In the genomic region with DNA sequence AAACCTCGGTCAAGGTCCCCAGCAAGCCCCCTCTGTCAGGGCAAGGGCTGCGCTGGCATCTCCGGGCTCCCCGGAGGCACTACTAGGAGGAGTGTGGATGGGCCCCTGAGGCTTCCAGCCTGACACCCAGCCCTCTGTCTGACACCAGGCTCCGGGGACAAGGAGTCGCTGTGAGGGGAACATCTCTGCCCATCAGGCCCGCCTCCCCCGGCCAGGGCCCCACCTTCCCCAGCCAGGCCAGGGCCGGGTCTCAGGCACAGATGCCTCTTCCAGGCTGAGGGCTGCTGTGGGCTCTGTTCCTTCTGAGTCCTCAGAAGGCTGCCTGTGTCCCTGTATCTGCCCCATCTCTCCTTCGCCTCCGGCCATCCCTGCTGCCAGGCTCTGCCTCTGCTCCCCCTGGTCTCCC, we compare ENCODE assay signal across 15 cellular contexts. TPM values are rescaled to one million over a fixed set of nuclear protein-coding genes. Genes with fewer than 3 reads are reported as not detected.
DNase-seq lines count a peak whose midpoint lies in the region; ATAC-seq and TF ChIP-seq lines count a peak whose summit lies in the region.
"Had no signal": no experiment of that assay in that cellular context is flagged by ENCODE, and none has a peak within 500 bp of the region (broad histone marks: within the 10 kb centered on the region; RNA-seq: fewer than 3 reads in every experiment).

No MANE protein-coding gene starts in this region.

- no peak for TF ChIP-seq POLR2A in sigmoid colon (IDR thresholded peaks at IDR 0.05)

- H3K27me3 Mint-ChIP-seq in Calu3 (ENCODE audit: unreplicated experiment) = peaks cover 61% of the 10 kb centered on the region

- peak overlapping the region; percentile 17 for H3K27ac ChIP-seq in left ventricle myocardium inferior (replicated peaks)
- peak overlapping the region; percentile 82 for H3K27ac ChIP-seq in foreskin keratinocyte
- H3K27ac ChIP-seq in sigmoid colon = peak overlapping the region; percentile 95 to 99 (median 97)
- H3K27ac ChIP-seq: parathyroid adenoma had no signal

- peaks cover 17% of the 10 kb centered on the region for H3K4me1 Mint-ChIP-seq in Calu3 (ENCODE audit: low read depth, unreplicated experiment)

- intact Hi-C loops in left ventricle myocardium inferior (cut with micrococcal nuclease) (no loop called here), left ventricle myocardium superior (cut with micrococcal nuclease) (no loop called here), sigmoid colon (cut with DNase I) (no loop called here), Calu3 (cut with micrococcal nuclease; ENCODE audit: unreplicated experiment) (no loop called here)

- peaks cover 5% of the 10 kb centered on the region for H3K36me3 Mint-ChIP-seq in Calu3 (ENCODE audit: insufficient read depth, unreplicated experiment)
- H3K36me3 Mint-ChIP-seq in activated naive CD4-positive, alpha-beta T cell treated with anti-CD3 and anti-CD28 coated beads, Interleukin-2, amount 50 U/mL, for 72 hours = no peaks in the 10 kb centered on the region
- H3K36me3 Mint-ChIP-seq: activated naive CD8-positive, alpha-beta T cell treated with anti-CD3 and anti-CD28 coated beads, Interleukin-2, amount 10 ng/mL, durations not matched to agents 7 days and 5 days; mesothelial cell of epicardium had no signal

- H3K4me3 Mint-ChIP-seq in Calu3 (ENCODE audit: low read depth, unreplicated experiment) = no peak overlapping the region
- H3K4me3 Mint-ChIP-seq: activated naive CD8-positive, alpha-beta T cell treated with anti-CD3 and anti-CD28 coated beads, Interleukin-2, amount 10 ng/mL, durations not matched to agents 7 days and 5 days; mesothelial cell of epicardium had no signal

- no TSS peak for BruUV-seq in Calu3 (replicated peaks; lab: Mats Ljungman, UMichigan)

- H3K4me1 ChIP-seq in left ventricle myocardium inferior = peaks cover 82% of the 10 kb centered on the region
- H3K4me1 ChIP-seq in foreskin keratinocyte = peaks cover 31% of the 10 kb centered on the region
- H3K4me1 ChIP-seq in sigmoid colon = peaks cover 0 to 95% (median 88%) of the 10 kb centered on the region in 4 donors
- H3K4me1 ChIP-seq: parathyroid adenoma had no signal

- H3K4me3 ChIP-seq in left ventricle myocardium inferior = no peak overlapping the region
- H3K4me3 ChIP-seq in sigmoid colon = no peak overlapping the region
- H3K4me3 ChIP-seq: A549 had no signal

- no peak for ATAC-seq in left ventricle myocardium superior
- no peak for ATAC-seq in foreskin keratinocyte
- no peak for ATAC-seq in HG02884 (IDR thresholded peaks at IDR 0.05; ENCODE audit: unreplicated experiment)
- ATAC-seq in activated naive CD4-positive, alpha-beta T cell treated with anti-CD3 and anti-CD28 coated beads, Interleukin-2, amount 50 U/mL, for 72 hours = no peak
- ATAC-seq: activated CD4-positive, CD25-positive, alpha-beta regulatory T cell treated with anti-CD3 and anti-CD28 coated beads, Interleukin-2, amount 50 U/mL, for 24 hours; PC-3 had no signal

- CTCF ChIA-PET in Calu3 (lab: Charles Lee) = no interaction called here

- no peak overlapping the region for H3K27ac Mint-ChIP-seq in Calu3 (ENCODE audit: unreplicated experiment)
- H3K27ac Mint-ChIP-seq in activated naive CD4-positive, alpha-beta T cell treated with anti-CD3 and anti-CD28 coated beads, Interleukin-2, amount 50 U/mL, for 72 hours = no peak overlapping the region

- DNase-seq in left ventricle myocardium inferior (no peak), left ventricle myocardium superior (no peak), foreskin keratinocyte (peak in 1 of 2 donors; percentile 28), sigmoid colon (no peak), COLO829 (ENCODE audit: low spot score) (no peak), Calu3 (no peak)
- DNase-seq in activated naive CD4-positive, alpha-beta T cell treated with anti-CD3 and anti-CD28 coated beads, Interleukin-2, amount 50 U/mL, for 72 hours (ENCODE audit: low spot score in 2 of 2) = no peak
- DNase-seq: activated naive CD8-positive, alpha-beta T cell treated with anti-CD3 and anti-CD28 coated beads, Interleukin-2, amount 10 ng/mL, durations not matched to agents 7 days and 5 days; GF-D8; PC-3 had no signal

- H3K9me3 ChIP-seq in left ventricle myocardium inferior (replicated peaks) = no peaks in the 10 kb centered on the region
- H3K9me3 ChIP-seq in sigmoid colon = no peaks in the 10 kb centered on the region
- H3K9me3 ChIP-seq: A549 had no signal

- WGBS in sigmoid colon, 2 donors = 81 to 84% methylated on average over 11 of the region's 11 CpGs

- no peak for TF ChIP-seq EP300 in sigmoid colon (IDR thresholded peaks at IDR 0.05)

- H3K27me3 ChIP-seq in left ventricle myocardium inferior (ENCODE audit: low read depth) = peaks cover 7% of the 10 kb centered on the region
- H3K27me3 ChIP-seq in foreskin keratinocyte = no peaks in the 10 kb centered on the region
- no peaks in the 10 kb centered on the region for H3K27me3 ChIP-seq in sigmoid colon

- no peaks in the 10 kb centered on the region for H3K9me3 Mint-ChIP-seq in Calu3 (ENCODE audit: low read depth, unreplicated experiment)
- no peaks in the 10 kb centered on the region for H3K9me3 Mint-ChIP-seq in activated naive CD4-positive, alpha-beta T cell treated with anti-CD3 and anti-CD28 coated beads, Interleukin-2, amount 50 U/mL, for 72 hours
- H3K9me3 Mint-ChIP-seq: activated naive CD8-positive, alpha-beta T cell treated with anti-CD3 and anti-CD28 coated beads, Interleukin-2, amount 10 ng/mL, durations not matched to agents 7 days and 5 days; mesothelial cell of epicardium had no signal

- TF ChIP-seq CTCF in left ventricle myocardium inferior (IDR thresholded peaks at IDR 0.05; ENCODE audit: borderline replicate concordance) = no peak
- no peak for TF ChIP-seq CTCF in foreskin keratinocyte (conservative IDR thresholded peaks at IDR 0.05)
- TF ChIP-seq CTCF in sigmoid colon (IDR thresholded peaks at IDR 0.05) = no peak
- no peak for TF ChIP-seq CTCF in Calu3 (IDR thresholded peaks at IDR 0.05; ENCODE audit: unreplicated experiment)

- no peaks in the 10 kb centered on the region for H3K36me3 ChIP-seq in left ventricle myocardium inferior
- peaks cover under 1 to 8% (median 4%) of the 10 kb centered on the region in 4 donors for H3K36me3 ChIP-seq in sigmoid colon

RNA-seq across cellular contexts. Expression of a gene that starts 15.8 kb away (rescaled TPM):
- total RNA-seq in left ventricle myocardium inferior (9.1 TPM), left ventricle myocardium superior (5.2 TPM), foreskin keratinocyte (6.0 and 13.3 TPM in 2 replicates), sigmoid colon (100 to 1,000 TPM in 2 of 4 donors, 10 to 100 TPM in 2; 45.7 to 151 (median 93.9) TPM), Calu3 (2022) (0.05 TPM in 1 of 2 replicates, not detected in the other)
- polyA plus RNA-seq in foreskin keratinocyte (2.7 and 5.1 TPM in 2 replicates), sigmoid colon (1 to 10 TPM in 1 of 3 donors, under 1 TPM in 2; 0.23 to 8.4 (median 0.60) TPM)
- not detected for total RNA-seq in activated naive CD4-positive, alpha-beta T cell treated with anti-CD3 and anti-CD28 coated beads, Interleukin-2, amount 50 U/mL, for 72 hours
- total RNA-seq: activated naive CD8-positive, alpha-beta T cell treated with anti-CD3 and anti-CD28 coated beads, Interleukin-2, amount 10 ng/mL, durations not matched to agents 7 days and 5 days had no signal

RNA-seq across cellular contexts. Expression of a gene that starts 49.1 kb away (rescaled TPM):
- total RNA-seq in left ventricle myocardium inferior = 11.4 TPM
- total RNA-seq in left ventricle myocardium superior = 12.0 TPM
- 26.7 and 28.9 TPM in 2 replicates for total RNA-seq in foreskin keratinocyte
- polyA plus RNA-seq in foreskin keratinocyte = 26.2 and 28.3 TPM in 2 replicates
- total RNA-seq in sigmoid colon = 10 to 100 TPM; 20.1 to 32.7 (median 25.8) TPM
- polyA plus RNA-seq in sigmoid colon = 10 to 100 TPM in 2 of 3 donors, 1 to 10 TPM in 1; 9.0 to 20.9 (median 12.7) TPM
- 23.2 and 24.1 TPM in 2 replicates for total RNA-seq in Calu3 (2022)
- 1 to 10 TPM; 3.1 to 4.0 TPM for total RNA-seq in activated naive CD4-positive, alpha-beta T cell treated with anti-CD3 and anti-CD28 coated beads, Interleukin-2, amount 50 U/mL, for 72 hours

RNA-seq across cellular contexts. Expression of a gene that starts 56.8 kb away (rescaled TPM):
- total RNA-seq in left ventricle myocardium inferior (49.1 TPM), left ventricle myocardium superior (45.3 TPM), foreskin keratinocyte (91.3 and 101 TPM in 2 replicates), sigmoid colon (100 to 1,000 TPM in 1 of 4 donors, 10 to 100 TPM in 3; 55.4 to 117 (median 84.3) TPM), Calu3 (2022) (77.8 and 91.5 TPM in 2 replicates)
- polyA plus RNA-seq in foreskin keratinocyte (105 and 115 TPM in 2 replicates), sigmoid colon (10 to 100 TPM; 58.3 to 94.1 (median 62.0) TPM)
- total RNA-seq in activated naive CD4-positive, alpha-beta T cell treated with anti-CD3 and anti-CD28 coated beads, Interleukin-2, amount 50 U/mL, for 72 hours = 10 to 100 TPM; 66.5 to 93.8 TPM

Comparison
In these comparisons a context has a peak if more than half of its experiments do, and no peak if none do; other contexts are left out.
1. H3K27ac ChIP-seq: peak in every context shown above with its lines; median percentile 97 in sigmoid colon; 82 in foreskin keratinocyte; 17 in left ventricle myocardium inferior.